Comparison of ENCODE assay signal across 1 cellular context in genomic region chr1:113948151-113948550, GRCh38.
TF ChIP-seq lines count a peak whose summit lies in the region.

No MANE protein-coding gene starts in this region.

TF ChIP-seq in WTC11, 78 proteins besides CTCF, POLR2A, EP300 and RAD21:
- TF ChIP-seq GABPB1 (CRISPR knock-in tag; IDR thresholded peaks at IDR 0.05): peak; percentile 47; the same call in 1 of the 2 replicates
